Comparison of ENCODE assay signal across 14 cellular contexts in genomic region chr15:100338247-100338646, GRCh38. TPM values are rescaled to one million over a fixed set of nuclear protein-coding genes. Genes with fewer than 3 reads are reported as not detected.
A peak's percentile ranks its signal among the peaks of the same experiment; 100 is the strongest.
DNase-seq lines count a peak whose midpoint lies in the region; ATAC-seq and TF ChIP-seq lines count a peak whose summit lies in the region.
"Had no signal": no experiment of that assay in that cellular context is flagged by ENCODE, and none has a peak within 500 bp of the region (broad histone marks: within the 10 kb centered on the region; RNA-seq: fewer than 3 reads in every experiment).

No MANE protein-coding gene starts in this region.

- 81% methylated on average over 10 of the region's 10 CpGs for WGBS in hepatocyte (ENCODE audit: low lambda C conversion rate, missing lambda C conversion rate)

- H3K4me2 ChIP-seq in hepatocyte = peak overlapping the region; percentile 53
- H3K4me2 ChIP-seq: BLaER1 treated with 17β-estradiol and CSF1 and Interleukin-3, amounts not matched to agents 10 nM and 100 nM; KMS-11; PC-9 had no signal

- ATAC-seq in activated T-cell treated with anti-CD3 and anti-CD28 coated beads, Interleukin-2, amount 50 U/mL, for 72 hours (replicated peaks in 1 of 2) = no peak
- ATAC-seq in stimulated activated naive CD8-positive, alpha-beta T cell treated with anti-CD3 and anti-CD28 coated beads, Interleukin-15, amount 100 ng/mL, for 72 hours = no peak

- H3K27ac Mint-ChIP-seq in activated T-cell treated with anti-CD3 and anti-CD28 coated beads, Interleukin-2, amount 50 U/mL, for 72 hours = no peak overlapping the region
- no peak overlapping the region for H3K27ac Mint-ChIP-seq in stimulated activated naive CD8-positive, alpha-beta T cell treated with anti-CD3 and anti-CD28 coated beads, Interleukin-15, amount 100 ng/mL, for 72 hours

- H3K79me2 ChIP-seq in hepatocyte = no peaks in the 10 kb centered on the region

- no peaks in the 10 kb centered on the region for H3K36me3 ChIP-seq in hepatocyte (replicated peaks; ENCODE audit: insufficient read depth, low read depth)
- H3K36me3 ChIP-seq: BLaER1 treated with 17β-estradiol and CSF1 and Interleukin-3, amounts not matched to agents 10 nM and 100 nM had no signal

- no peak for TF ChIP-seq CTCF in hepatocyte (IDR thresholded peaks at IDR 0.05; ENCODE audit: poor library complexity)

- H3K4me1 ChIP-seq in hepatocyte (ENCODE audit: insufficient read depth) = no peaks in the 10 kb centered on the region

- H3K27ac ChIP-seq in hepatocyte = no peak overlapping the region
- H3K27ac ChIP-seq: BLaER1 treated with 17β-estradiol and CSF1 and Interleukin-3, amounts not matched to agents 10 nM and 100 nM; KMS-11; PC-9 had no signal

- H3K4me3 Mint-ChIP-seq in activated T-cell treated with anti-CD3 and anti-CD28 coated beads, Interleukin-2, amount 50 U/mL, for 72 hours = peak overlapping the region; percentile 33 to 70
- peak overlapping the region; percentile 58 to 69 for H3K4me3 Mint-ChIP-seq in stimulated activated naive CD8-positive, alpha-beta T cell treated with anti-CD3 and anti-CD28 coated beads, Interleukin-15, amount 100 ng/mL, for 72 hours

- no peaks in the 10 kb centered on the region for H3K9me2 ChIP-seq in hepatocyte (replicated peaks; ENCODE audit: insufficient read depth)

- peaks cover 12% of the 10 kb centered on the region for H3K27me3 ChIP-seq in hepatocyte

- H3K9me3 Mint-ChIP-seq in activated T-cell treated with anti-CD3 and anti-CD28 coated beads, Interleukin-2, amount 50 U/mL, for 72 hours = no peaks in the 10 kb centered on the region
- H3K9me3 Mint-ChIP-seq in stimulated activated naive CD8-positive, alpha-beta T cell treated with anti-CD3 and anti-CD28 coated beads, Interleukin-15, amount 100 ng/mL, for 72 hours = no peaks in the 10 kb centered on the region

- H3K27me3 Mint-ChIP-seq in activated T-cell treated with anti-CD3 and anti-CD28 coated beads, Interleukin-2, amount 50 U/mL, for 72 hours (ENCODE audit: low read depth) = peaks cover 10% of the 10 kb centered on the region
- H3K27me3 Mint-ChIP-seq in stimulated activated naive CD8-positive, alpha-beta T cell treated with anti-CD3 and anti-CD28 coated beads, Interleukin-15, amount 100 ng/mL, for 72 hours = peaks cover 51% of the 10 kb centered on the region

- DNase-seq in activated T-cell treated with anti-CD3 and anti-CD28 coated beads, Interleukin-2, amount 50 U/mL, for 72 hours = no peak
- no peak for DNase-seq in activated T-cell treated with anti-CD3 and anti-CD28 coated beads, Interleukin-2, amount 50 U/mL, for 1 hour
- peak; percentile 48 for DNase-seq in RPMI8226
- DNase-seq in hepatocyte (ENCODE audit: low spot score) = no peak
- DNase-seq in stimulated activated naive CD8-positive, alpha-beta T cell treated with anti-CD3 and anti-CD28 coated beads, Interleukin-15, amount 100 ng/mL, for 72 hours = no peak
- DNase-seq in hippocampal formation (lab: John Stamatoyannopoulos, UW) = no peak
- no peak for DNase-seq in NCI-H2081 treated with DMSO at 0.1 percent for 48 hours (lab: John Stamatoyannopoulos, UW)
- no peak for DNase-seq in pons (ENCODE audit: low spot score)
- DNase-seq: NCI-H1694, NCI-H2107, NCI-H2227 treated with DMSO at 0.1 percent for 48 hours had no signal

- H4K20me1 ChIP-seq in hepatocyte (ENCODE audit: insufficient read depth, poor library complexity, severe bottlenecking) = no peaks in the 10 kb centered on the region

- H2AFZ ChIP-seq in hepatocyte = no peak overlapping the region
- H2AFZ ChIP-seq: PC-9 had no signal

- H3K4me3 ChIP-seq in hepatocyte = no peak overlapping the region
- H3K4me3 ChIP-seq: BLaER1 treated with 17β-estradiol and CSF1 and Interleukin-3, amounts not matched to agents 10 nM and 100 nM; PC-9 had no signal

- H3K9me3 ChIP-seq in hepatocyte (ENCODE audit: low read depth) = no peaks in the 10 kb centered on the region
- H3K9me3 ChIP-seq: BLaER1 treated with 17β-estradiol and CSF1 and Interleukin-3, amounts not matched to agents 10 nM and 100 nM had no signal

- H3K36me3 Mint-ChIP-seq in activated T-cell treated with anti-CD3 and anti-CD28 coated beads, Interleukin-2, amount 50 U/mL, for 72 hours (ENCODE audit: insufficient read depth in 2 of 2) = no peaks in the 10 kb centered on the region

- H3K4me1 Mint-ChIP-seq in activated T-cell treated with anti-CD3 and anti-CD28 coated beads, Interleukin-2, amount 50 U/mL, for 72 hours (ENCODE audit: low read depth) = peaks cover 14% of the 10 kb centered on the region
- peaks cover 42% of the 10 kb centered on the region for H3K4me1 Mint-ChIP-seq in stimulated activated naive CD8-positive, alpha-beta T cell treated with anti-CD3 and anti-CD28 coated beads, Interleukin-15, amount 100 ng/mL, for 72 hours

RNA-seq across cellular contexts. Expression of gene ADAMTS17, which starts 3.5 kb away (rescaled TPM):
- total RNA-seq in activated T-cell treated with anti-CD3 and anti-CD28 coated beads, Interleukin-2, amount 50 U/mL, for 72 hours = 1 to 10 TPM; 2.4 to 2.6 TPM
- total RNA-seq in hepatocyte = 2.7 and 3.7 TPM in 2 replicates
- 4.4 TPM in 2 replicates for polyA plus RNA-seq in hepatocyte
